ENCODE assay signal across 16 cellular contexts in the genomic region with DNA sequence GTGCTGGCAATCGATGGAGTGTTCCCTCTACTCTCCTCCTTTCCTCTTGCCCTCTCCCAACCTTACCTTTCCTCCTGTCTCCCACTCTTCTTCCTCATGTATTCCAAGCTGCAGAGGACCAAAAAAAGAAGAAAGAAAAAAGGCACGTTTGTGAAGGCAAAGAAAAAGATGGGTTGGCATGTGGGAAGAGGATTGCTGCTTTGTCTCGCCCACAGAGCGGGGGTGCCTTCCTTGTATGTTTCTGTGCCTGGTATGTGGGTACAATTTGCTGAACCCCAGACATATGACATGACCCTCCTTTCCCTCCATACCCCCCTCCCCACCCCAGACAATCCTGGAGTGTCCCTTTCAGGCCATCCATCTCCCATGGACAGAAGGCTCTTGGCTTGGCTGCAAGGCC. TPM values are rescaled to one million over a fixed set of nuclear protein-coding genes. Genes with fewer than 3 reads are reported as not detected.
DNase-seq lines count a peak whose midpoint lies in the region; ATAC-seq and TF ChIP-seq lines count a peak whose summit lies in the region.
"Had no signal": no experiment of that assay in that cellular context is flagged by ENCODE, and none has a peak within 500 bp of the region (broad histone marks: within the 10 kb centered on the region; RNA-seq: fewer than 3 reads in every experiment).

No MANE protein-coding gene starts in this region.

- TF ChIP-seq CTCF in OCI-LY1 (IDR thresholded peaks at IDR 0.05; ENCODE audit: low read length) (no peak), gastrocnemius medialis (IDR thresholded peaks at IDR 0.05 in 4 of 5, conservative IDR thresholded peaks at IDR 0.05 in 1 of 5) (no peak), gastroesophageal sphincter (IDR thresholded peaks at IDR 0.05) (no peak)

- H2AFZ ChIP-seq in OCI-LY1 (ENCODE audit: low read length) = no peak overlapping the region

- H3K9me2 ChIP-seq in OCI-LY1 (ENCODE audit: low read depth, low read length) = no peaks in the 10 kb centered on the region

- H3F3A ChIP-seq in OCI-LY1 (ENCODE audit: insufficient read depth, low read length) = peaks cover 6% of the 10 kb centered on the region; the same call in 1 of the 2 replicates

- ATAC-seq in activated CD8-positive, alpha-beta memory T cell treated with anti-CD3 and anti-CD28 coated beads, Interleukin-2, amount 10 ng/mL, durations not matched to agents 7 days and 5 days = no peak
- ATAC-seq in gastrocnemius medialis = no peak
- ATAC-seq in gastroesophageal sphincter = no peak

- no peak overlapping the region; the same call in 1 of the 2 replicates for H3K4me2 ChIP-seq in OCI-LY1 (ENCODE audit: low read length)

- H3K27me3 ChIP-seq in OCI-LY1 (ENCODE audit: insufficient read depth, low read length) = no peaks in the 10 kb centered on the region
- no peaks in the 10 kb centered on the region for H3K27me3 ChIP-seq in gastrocnemius medialis
- H3K27me3 ChIP-seq in gastroesophageal sphincter = no peaks in the 10 kb centered on the region
- H3K27me3 ChIP-seq: neutrophil, right atrium auricular region had no signal

- no peaks in the 10 kb centered on the region for H3K79me2 ChIP-seq in OCI-LY1 (ENCODE audit: insufficient read depth, low read length)

- WGBS in gastroesophageal sphincter (ENCODE audit: low coverage in 1 of 2), 2 donors = 73% methylated on average over 4 of the region's 4 CpGs; no CpG with 5 or more reads in 1 of the 2 donors

- no peak for DNase-seq in activated CD8-positive, alpha-beta memory T cell treated with anti-CD3 and anti-CD28 coated beads, Interleukin-2, amount 10 ng/mL, durations not matched to agents 7 days and 5 days
- no peak for DNase-seq in activated CD8-positive, alpha-beta memory T cell treated with anti-CD3 and anti-CD28 coated beads, Interleukin-2, amount 50 U/mL, for 48 hours
- no peak for DNase-seq in gastrocnemius medialis
- no peak for DNase-seq in UCSD-AML1 (lab: John Stamatoyannopoulos, UW; ENCODE audit: unreplicated experiment)
- DNase-seq in T-helper 9 cell = no peak
- DNase-seq: activated CD4-positive, alpha-beta T cell treated with anti-CD3 and anti-CD28 coated beads, Interleukin-2, amount 50 U/mL, for 4 hours; foreskin fibroblast; NCI-H146; NCI-H446; SHP77 treated with DMSO at 0.1 percent for 48 hours had no signal

- TF ChIP-seq EP300 in gastroesophageal sphincter (IDR thresholded peaks at IDR 0.05) = no peak

- peak overlapping the region; percentile 67 for H3K9ac ChIP-seq in OCI-LY1 (ENCODE audit: low read length)

- peaks cover 38% of the 10 kb centered on the region for H3K4me1 Mint-ChIP-seq in activated CD8-positive, alpha-beta memory T cell treated with anti-CD3 and anti-CD28 coated beads, Interleukin-2, amount 10 ng/mL, durations not matched to agents 7 days and 5 days

- no peaks in the 10 kb centered on the region for H3K27me3 Mint-ChIP-seq in activated CD8-positive, alpha-beta memory T cell treated with anti-CD3 and anti-CD28 coated beads, Interleukin-2, amount 10 ng/mL, durations not matched to agents 7 days and 5 days

- in situ Hi-C loops in gastrocnemius medialis (cut with MboI; ENCODE audit: low sequenced_read_pairs in 4 of 4) = loop anchor here in 1 of 4 donors (10.0 kb wide), 1 partner anchor 96 kb away; a partner anchor contains a TSS

- H3K36me3 Mint-ChIP-seq in activated CD8-positive, alpha-beta memory T cell treated with anti-CD3 and anti-CD28 coated beads, Interleukin-2, amount 10 ng/mL, durations not matched to agents 7 days and 5 days = peaks cover 4% of the 10 kb centered on the region

- H3K9me3 Mint-ChIP-seq in activated CD8-positive, alpha-beta memory T cell treated with anti-CD3 and anti-CD28 coated beads, Interleukin-2, amount 10 ng/mL, durations not matched to agents 7 days and 5 days (ENCODE audit: low read depth) = no peaks in the 10 kb centered on the region

- peaks cover 5% of the 10 kb centered on the region; the same call in 1 of the 2 replicates for H3K36me3 ChIP-seq in OCI-LY1 (ENCODE audit: insufficient read depth, low read length)
- peaks cover 0 to 22% of the 10 kb centered on the region in 2 donors for H3K36me3 ChIP-seq in gastrocnemius medialis
- peaks cover 0 to 49% of the 10 kb centered on the region in 2 donors for H3K36me3 ChIP-seq in gastroesophageal sphincter

- H3K27ac ChIP-seq in OCI-LY1 (ENCODE audit: low read depth, low read length, poor library complexity, severe bottlenecking) (peak overlapping the region; percentile 97), angular gyrus (ENCODE audit: low read depth, low read length) (peak overlapping the region; percentile 29), gastrocnemius medialis (peak overlapping the region; percentile 2 to 74 (median 40)), gastroesophageal sphincter (peak overlapping the region in 1 of 4 donors; percentile 57)
- H3K27ac ChIP-seq: right atrium auricular region had no signal

- H3K9me3 ChIP-seq in OCI-LY1 (ENCODE audit: low read length) (no peaks in the 10 kb centered on the region), gastrocnemius medialis (no peaks in the 10 kb centered on the region), gastroesophageal sphincter (no peaks in the 10 kb centered on the region)
- H3K9me3 ChIP-seq: neutrophil, right atrium auricular region had no signal

- CTCF ChIA-PET in activated CD8-positive, alpha-beta memory T cell treated with anti-CD3 and anti-CD28 coated beads, Interleukin-2, amount 10 ng/mL, durations not matched to agents 7 days and 5 days (lab: Charles Lee) = interaction anchor here (1.5 to 14.3 kb wide), 4 partner anchors 8 to 94 kb away, joined by 4 to 360 read pairs (median 158); a partner anchor contains a TSS

- H3K27ac Mint-ChIP-seq in activated CD8-positive, alpha-beta memory T cell treated with anti-CD3 and anti-CD28 coated beads, Interleukin-2, amount 10 ng/mL, durations not matched to agents 7 days and 5 days = peak overlapping the region; percentile 97

- H3K4me1 ChIP-seq in OCI-LY1 (ENCODE audit: insufficient read depth, low read length, severe bottlenecking) (peaks cover 99% of the 10 kb centered on the region), gastrocnemius medialis (peaks cover 56 to 63% of the 10 kb centered on the region in 2 donors), gastroesophageal sphincter (peaks cover 0 to 64% (median 27%) of the 10 kb centered on the region in 3 donors)

- intact Hi-C loops in gastrocnemius medialis (cut with DNase I; ENCODE audit: low total_unique reads) = no loop called here

- no peaks in the 10 kb centered on the region for H4K20me1 ChIP-seq in OCI-LY1 (ENCODE audit: insufficient read depth, low read length)

- H3K4me3 Mint-ChIP-seq in activated CD8-positive, alpha-beta memory T cell treated with anti-CD3 and anti-CD28 coated beads, Interleukin-2, amount 10 ng/mL, durations not matched to agents 7 days and 5 days = no peak overlapping the region

- no peak for TF ChIP-seq POLR2A in gastrocnemius medialis (IDR thresholded peaks at IDR 0.05)
- TF ChIP-seq POLR2A in gastroesophageal sphincter (IDR thresholded peaks at IDR 0.05) = no peak

- no peak overlapping the region for H3K4me3 ChIP-seq in OCI-LY1 (ENCODE audit: low read depth, low read length, poor library complexity, severe bottlenecking)
- no peak overlapping the region for H3K4me3 ChIP-seq in gastrocnemius medialis
- H3K4me3 ChIP-seq in gastroesophageal sphincter = no peak overlapping the region
- H3K4me3 ChIP-seq: coronary artery, right atrium auricular region had no signal

RNA-seq across cellular contexts. Expression of a gene that starts 13.1 kb away (rescaled TPM):
- total RNA-seq in activated CD8-positive, alpha-beta memory T cell treated with anti-CD3 and anti-CD28 coated beads, Interleukin-2, amount 10 ng/mL, durations not matched to agents 7 days and 5 days = 10 to 100 TPM; 74.0 to 81.8 TPM
- 10 to 100 TPM; 25.9 to 35.9 (median 30.3) TPM for total RNA-seq in gastrocnemius medialis
- 10 to 100 TPM; 26.4 to 44.8 (median 41.4) TPM for total RNA-seq in gastroesophageal sphincter

RNA-seq across cellular contexts. Expression of a gene that starts 20.6 kb away (rescaled TPM):
- 10 to 100 TPM; 14.3 to 17.8 TPM for total RNA-seq in activated CD8-positive, alpha-beta memory T cell treated with anti-CD3 and anti-CD28 coated beads, Interleukin-2, amount 10 ng/mL, durations not matched to agents 7 days and 5 days
- total RNA-seq in gastrocnemius medialis (10 to 100 TPM; 10.6 to 65.4 (median 25.1) TPM), gastroesophageal sphincter (100 to 1,000 TPM in 1 of 4 donors, 10 to 100 TPM in 3; 43.3 to 112 (median 64.9) TPM)
